25 cellular contexts compared by ENCODE assay signal in the genomic region with DNA sequence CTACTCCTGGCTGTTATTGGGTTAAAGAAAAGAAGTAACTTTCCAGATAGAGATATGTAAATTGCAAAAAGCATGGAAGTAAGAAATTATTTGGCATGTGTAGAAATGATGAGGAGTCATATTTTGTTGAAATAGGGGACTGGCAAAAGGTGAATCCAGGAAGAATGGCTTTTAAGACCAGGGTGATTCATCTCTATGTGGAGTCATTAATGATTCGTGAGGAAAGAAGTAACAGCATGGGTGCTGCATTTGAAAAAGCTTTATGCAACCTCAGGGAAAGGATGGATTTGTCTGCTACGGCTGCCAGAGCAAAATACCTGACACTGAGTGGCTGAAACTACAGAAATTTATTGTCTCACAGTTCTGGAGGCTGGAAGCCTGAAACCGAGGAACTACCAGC. TPM values are rescaled to one million over a fixed set of nuclear protein-coding genes. Genes with fewer than 3 reads are reported as not detected.
"Had no signal": no experiment of that assay in that cellular context is flagged by ENCODE, and none has a peak within 500 bp of the region (broad histone marks: within the 10 kb centered on the region; RNA-seq: fewer than 3 reads in every experiment).

No MANE protein-coding gene starts in this region.

- H3K36me3 ChIP-seq: adrenal gland, esophagus squamous epithelium, gastrocnemius medialis, left ventricle myocardium inferior, tibial artery had no signal

- ATAC-seq: activated naive CD4-positive, alpha-beta T cell treated with anti-CD3 and anti-CD28 coated beads, Interleukin-2, amount 50 U/mL, for 72 hours; gastrocnemius medialis; stimulated activated naive CD8-positive, alpha-beta T cell treated with anti-CD3 and anti-CD28 coated beads, Interleukin-15, Interleukin-2, amounts not matched to agents 100 U/mL and 50 U/mL, for 24 hours had no signal

- H3K9me3 ChIP-seq: adrenal gland, esophagus squamous epithelium, gastrocnemius medialis, left ventricle myocardium inferior, tibial artery had no signal

- H3K4me3 Mint-ChIP-seq: activated CD4-positive, alpha-beta memory T cell treated with anti-CD3 and anti-CD28 coated beads for 36 hours; activated T-helper 1 cell treated with anti-CD3 and anti-CD28 coated beads, Interleukin-12 subunit alpha, Interleukin-12 subunit beta, Interleukin-2, Interleukin-4 antibody, amounts not matched to agents 30 ng/mL and 10 ng/mL and 1 ng/mL, durations not matched to agents 14 hours and 24 hours and 36 hours; dendritic cell treated with granulocyte-macrophage colony-stimulating factor and Interleukin-4, amounts not matched to agents 40 ng/mL and 50 ng/mL, for 4 days had no signal

- H3K27ac Mint-ChIP-seq: activated CD4-positive, alpha-beta memory T cell treated with anti-CD3 and anti-CD28 coated beads for 36 hours; activated naive CD4-positive, alpha-beta T cell treated with anti-CD3 and anti-CD28 coated beads, Interleukin-2, amount 50 U/mL, for 72 hours; activated T-helper 1 cell treated with anti-CD3 and anti-CD28 coated beads, Interleukin-12 subunit alpha, Interleukin-12 subunit beta, Interleukin-2, Interleukin-4 antibody, amounts not matched to agents 30 ng/mL and 10 ng/mL and 1 ng/mL, durations not matched to agents 14 hours and 24 hours and 36 hours; dendritic cell treated with granulocyte-macrophage colony-stimulating factor and Interleukin-4, amounts not matched to agents 40 ng/mL and 50 ng/mL, for 4 days had no signal

- H3K4me1 ChIP-seq: adrenal gland, gastrocnemius medialis, left ventricle myocardium inferior, tibial artery had no signal

- H3K4me3 ChIP-seq: adrenal gland, esophagus squamous epithelium, gastrocnemius medialis, left ventricle myocardium inferior, tibial artery had no signal

- H3K9me3 Mint-ChIP-seq: activated CD4-positive, alpha-beta memory T cell treated with anti-CD3 and anti-CD28 coated beads for 36 hours; activated T-helper 1 cell treated with anti-CD3 and anti-CD28 coated beads, Interleukin-12 subunit alpha, Interleukin-12 subunit beta, Interleukin-2, Interleukin-4 antibody, amounts not matched to agents 30 ng/mL and 10 ng/mL and 1 ng/mL, durations not matched to agents 14 hours and 24 hours and 36 hours; dendritic cell treated with granulocyte-macrophage colony-stimulating factor and Interleukin-4, amounts not matched to agents 40 ng/mL and 50 ng/mL, for 4 days had no signal

- H3K36me3 Mint-ChIP-seq: activated CD4-positive, alpha-beta memory T cell treated with anti-CD3 and anti-CD28 coated beads for 36 hours; activated naive CD4-positive, alpha-beta T cell treated with anti-CD3 and anti-CD28 coated beads, Interleukin-2, amount 50 U/mL, for 72 hours had no signal

- H3K27ac ChIP-seq: adrenal gland, esophagus squamous epithelium, gastrocnemius medialis, left ventricle myocardium inferior, tibial artery had no signal

- DNase-seq: activated CD4-positive, alpha-beta memory T cell treated with anti-CD3 and anti-CD28 coated beads for 36 hours; activated gamma-delta T cell treated with Interleukin-2 at 50 U/mL for 16 hours; activated T-cell treated with anti-CD3 and anti-CD28 coated beads for 4 hours; adrenal gland; effector CD8-positive, alpha-beta T cell; esophagus squamous epithelium; gastrocnemius medialis; head of caudate nucleus; kidney; left ventricle myocardium inferior; occipital lobe; posterior cingulate gyrus; retina; stimulated activated CD4-positive, alpha-beta T cell treated with anti-CD3 and anti-CD28 coated beads, Interleukin-12 subunit alpha, Interleukin-12 subunit beta, amount 100 ng/mL, for 4 hours; stimulated activated CD4-positive, alpha-beta T cell treated with anti-CD3 and anti-CD28 coated beads, Interleukin-1b, Interleukin-23, amount 100 ng/mL, for 48 hours; stimulated activated naive CD8-positive, alpha-beta T cell treated with anti-CD3 and anti-CD28 coated beads, Interleukin-15, Interleukin-2, amounts not matched to agents 100 U/mL and 50 U/mL, for 24 hours; substantia nigra; tibial artery had no signal

- H3K27me3 ChIP-seq: adrenal gland, esophagus squamous epithelium, gastrocnemius medialis, tibial artery had no signal

RNA-seq across cellular contexts. Expression of gene MYCT1, which starts 45.7 kb away (rescaled TPM):
- total RNA-seq: activated CD4-positive, alpha-beta memory T cell treated with anti-CD3 and anti-CD28 coated beads for 36 hours; activated naive CD4-positive, alpha-beta T cell treated with anti-CD3 and anti-CD28 coated beads, Interleukin-2, amount 50 U/mL, for 72 hours; activated T-helper 1 cell treated with anti-CD3 and anti-CD28 coated beads, Interleukin-12 subunit alpha, Interleukin-12 subunit beta, Interleukin-2, Interleukin-4 antibody, amounts not matched to agents 30 ng/mL and 10 ng/mL and 1 ng/mL, durations not matched to agents 14 hours and 24 hours and 36 hours; chondrocyte; myocyte; T-helper 2 cell treated with Interferon-gamma antibody and Interleukin-4, amounts not matched to agents 100 ng/mL and 5 ng/mL, for 36 hours had no signal
- polyA plus RNA-seq: neural cell had no signal
